In the genomic region with DNA sequence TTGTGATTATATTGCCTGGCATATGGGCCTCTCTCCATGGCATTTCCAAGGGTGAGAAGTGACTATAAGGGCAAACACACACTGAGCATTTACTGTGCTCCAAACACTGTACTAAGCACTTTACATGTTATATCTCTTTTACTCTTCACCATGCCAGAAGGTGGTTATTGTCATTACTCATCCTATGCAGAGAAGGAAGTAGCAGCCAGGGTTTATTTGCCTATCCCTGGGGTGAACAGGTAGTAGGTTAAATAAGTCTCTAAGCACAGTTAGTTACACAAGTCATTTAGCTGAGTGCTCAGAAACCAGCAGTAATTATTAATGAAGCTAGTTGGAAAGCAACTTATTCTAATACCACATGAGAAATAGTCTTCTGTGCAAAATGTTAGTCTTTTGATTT, we compare ENCODE assay signal across 1 cellular context.
TF ChIP-seq lines count a peak whose summit lies in the region.

No MANE protein-coding gene starts in this region.

TF ChIP-seq in H1, 55 proteins besides CTCF, POLR2A, EP300 and RAD21 (continued from another document):
- TF ChIP-seq, protein P1, sequence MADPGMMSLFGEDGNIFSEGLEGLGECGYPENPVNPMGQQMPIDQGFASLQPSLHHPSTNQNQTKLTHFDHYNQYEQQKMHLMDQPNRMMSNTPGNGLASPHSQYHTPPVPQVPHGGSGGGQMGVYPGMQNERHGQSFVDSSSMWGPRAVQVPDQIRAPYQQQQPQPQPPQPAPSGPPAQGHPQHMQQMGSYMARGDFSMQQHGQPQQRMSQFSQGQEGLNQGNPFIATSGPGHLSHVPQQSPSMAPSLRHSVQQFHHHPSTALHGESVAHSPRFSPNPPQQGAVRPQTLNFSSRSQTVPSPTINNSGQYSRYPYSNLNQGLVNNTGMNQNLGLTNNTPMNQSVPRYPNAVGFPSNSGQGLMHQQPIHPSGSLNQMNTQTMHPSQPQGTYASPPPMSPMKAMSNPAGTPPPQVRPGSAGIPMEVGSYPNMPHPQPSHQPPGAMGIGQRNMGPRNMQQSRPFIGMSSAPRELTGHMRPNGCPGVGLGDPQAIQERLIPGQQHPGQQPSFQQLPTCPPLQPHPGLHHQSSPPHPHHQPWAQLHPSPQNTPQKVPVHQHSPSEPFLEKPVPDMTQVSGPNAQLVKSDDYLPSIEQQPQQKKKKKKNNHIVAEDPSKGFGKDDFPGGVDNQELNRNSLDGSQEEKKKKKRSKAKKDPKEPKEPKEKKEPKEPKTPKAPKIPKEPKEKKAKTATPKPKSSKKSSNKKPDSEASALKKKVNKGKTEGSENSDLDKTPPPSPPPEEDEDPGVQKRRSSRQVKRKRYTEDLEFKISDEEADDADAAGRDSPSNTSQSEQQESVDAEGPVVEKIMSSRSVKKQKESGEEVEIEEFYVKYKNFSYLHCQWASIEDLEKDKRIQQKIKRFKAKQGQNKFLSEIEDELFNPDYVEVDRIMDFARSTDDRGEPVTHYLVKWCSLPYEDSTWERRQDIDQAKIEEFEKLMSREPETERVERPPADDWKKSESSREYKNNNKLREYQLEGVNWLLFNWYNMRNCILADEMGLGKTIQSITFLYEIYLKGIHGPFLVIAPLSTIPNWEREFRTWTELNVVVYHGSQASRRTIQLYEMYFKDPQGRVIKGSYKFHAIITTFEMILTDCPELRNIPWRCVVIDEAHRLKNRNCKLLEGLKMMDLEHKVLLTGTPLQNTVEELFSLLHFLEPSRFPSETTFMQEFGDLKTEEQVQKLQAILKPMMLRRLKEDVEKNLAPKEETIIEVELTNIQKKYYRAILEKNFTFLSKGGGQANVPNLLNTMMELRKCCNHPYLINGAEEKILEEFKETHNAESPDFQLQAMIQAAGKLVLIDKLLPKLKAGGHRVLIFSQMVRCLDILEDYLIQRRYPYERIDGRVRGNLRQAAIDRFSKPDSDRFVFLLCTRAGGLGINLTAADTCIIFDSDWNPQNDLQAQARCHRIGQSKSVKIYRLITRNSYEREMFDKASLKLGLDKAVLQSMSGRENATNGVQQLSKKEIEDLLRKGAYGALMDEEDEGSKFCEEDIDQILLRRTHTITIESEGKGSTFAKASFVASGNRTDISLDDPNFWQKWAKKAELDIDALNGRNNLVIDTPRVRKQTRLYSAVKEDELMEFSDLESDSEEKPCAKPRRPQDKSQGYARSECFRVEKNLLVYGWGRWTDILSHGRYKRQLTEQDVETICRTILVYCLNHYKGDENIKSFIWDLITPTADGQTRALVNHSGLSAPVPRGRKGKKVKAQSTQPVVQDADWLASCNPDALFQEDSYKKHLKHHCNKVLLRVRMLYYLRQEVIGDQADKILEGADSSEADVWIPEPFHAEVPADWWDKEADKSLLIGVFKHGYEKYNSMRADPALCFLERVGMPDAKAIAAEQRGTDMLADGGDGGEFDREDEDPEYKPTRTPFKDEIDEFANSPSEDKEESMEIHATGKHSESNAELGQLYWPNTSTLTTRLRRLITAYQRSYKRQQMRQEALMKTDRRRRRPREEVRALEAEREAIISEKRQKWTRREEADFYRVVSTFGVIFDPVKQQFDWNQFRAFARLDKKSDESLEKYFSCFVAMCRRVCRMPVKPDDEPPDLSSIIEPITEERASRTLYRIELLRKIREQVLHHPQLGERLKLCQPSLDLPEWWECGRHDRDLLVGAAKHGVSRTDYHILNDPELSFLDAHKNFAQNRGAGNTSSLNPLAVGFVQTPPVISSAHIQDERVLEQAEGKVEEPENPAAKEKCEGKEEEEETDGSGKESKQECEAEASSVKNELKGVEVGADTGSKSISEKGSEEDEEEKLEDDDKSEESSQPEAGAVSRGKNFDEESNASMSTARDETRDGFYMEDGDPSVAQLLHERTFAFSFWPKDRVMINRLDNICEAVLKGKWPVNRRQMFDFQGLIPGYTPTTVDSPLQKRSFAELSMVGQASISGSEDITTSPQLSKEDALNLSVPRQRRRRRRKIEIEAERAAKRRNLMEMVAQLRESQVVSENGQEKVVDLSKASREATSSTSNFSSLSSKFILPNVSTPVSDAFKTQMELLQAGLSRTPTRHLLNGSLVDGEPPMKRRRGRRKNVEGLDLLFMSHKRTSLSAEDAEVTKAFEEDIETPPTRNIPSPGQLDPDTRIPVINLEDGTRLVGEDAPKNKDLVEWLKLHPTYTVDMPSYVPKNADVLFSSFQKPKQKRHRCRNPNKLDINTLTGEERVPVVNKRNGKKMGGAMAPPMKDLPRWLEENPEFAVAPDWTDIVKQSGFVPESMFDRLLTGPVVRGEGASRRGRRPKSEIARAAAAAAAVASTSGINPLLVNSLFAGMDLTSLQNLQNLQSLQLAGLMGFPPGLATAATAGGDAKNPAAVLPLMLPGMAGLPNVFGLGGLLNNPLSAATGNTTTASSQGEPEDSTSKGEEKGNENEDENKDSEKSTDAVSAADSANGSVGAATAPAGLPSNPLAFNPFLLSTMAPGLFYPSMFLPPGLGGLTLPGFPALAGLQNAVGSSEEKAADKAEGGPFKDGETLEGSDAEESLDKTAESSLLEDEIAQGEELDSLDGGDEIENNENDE (IDR thresholded peaks at IDR 0.05; ENCODE audit: insufficient replicate concordance, low read length), result no peak
- TF ChIP-seq MAFK (IDR thresholded peaks at IDR 0.05; ENCODE audit: low read depth, low read length) (no peak), CHD2 (IDR thresholded peaks at IDR 0.05; ENCODE audit: low read length) (no peak), KDM5A (IDR thresholded peaks at IDR 0.05; ENCODE audit: low read length) (no peak), CBX5 (IDR thresholded peaks at IDR 0.05; ENCODE audit: low read depth, low read length) (no peak), KDM4A (IDR thresholded peaks at IDR 0.05; ENCODE audit: low read depth, low read length, severe bottlenecking) (no peak), SP4 (IDR thresholded peaks at IDR 0.05; ENCODE audit: low read length) (no peak), TAF1 (IDR thresholded peaks at IDR 0.05; ENCODE audit: low read depth, low read length) (no peak), ZNF274 (IDR thresholded peaks at IDR 0.05; ENCODE audit: borderline replicate concordance, extremely low read depth, low read length) (no peak), KDM1A (IDR thresholded peaks at IDR 0.05; ENCODE audit: borderline replicate concordance, low read length) (no peak)
- TF ChIP-seq, protein P2, sequence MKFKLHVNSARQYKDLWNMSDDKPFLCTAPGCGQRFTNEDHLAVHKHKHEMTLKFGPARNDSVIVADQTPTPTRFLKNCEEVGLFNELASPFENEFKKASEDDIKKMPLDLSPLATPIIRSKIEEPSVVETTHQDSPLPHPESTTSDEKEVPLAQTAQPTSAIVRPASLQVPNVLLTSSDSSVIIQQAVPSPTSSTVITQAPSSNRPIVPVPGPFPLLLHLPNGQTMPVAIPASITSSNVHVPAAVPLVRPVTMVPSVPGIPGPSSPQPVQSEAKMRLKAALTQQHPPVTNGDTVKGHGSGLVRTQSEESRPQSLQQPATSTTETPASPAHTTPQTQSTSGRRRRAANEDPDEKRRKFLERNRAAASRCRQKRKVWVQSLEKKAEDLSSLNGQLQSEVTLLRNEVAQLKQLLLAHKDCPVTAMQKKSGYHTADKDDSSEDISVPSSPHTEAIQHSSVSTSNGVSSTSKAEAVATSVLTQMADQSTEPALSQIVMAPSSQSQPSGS (IDR thresholded peaks at IDR 0.05; ENCODE audit: low read length), result no peak
